ENCODE assay signal across 8 cellular contexts in genomic region chr17:42459983-42460300, GRCh38. TPM values are rescaled to one million over a fixed set of nuclear protein-coding genes. Genes with fewer than 3 reads are reported as not detected.
DNase-seq lines count a peak whose midpoint lies in the region; ATAC-seq and TF ChIP-seq lines count a peak whose summit lies in the region.

No MANE protein-coding gene starts in this region.

- H3K4me3 ChIP-seq in OCI-LY1 (ENCODE audit: low read depth, low read length, poor library complexity, severe bottlenecking) (peak overlapping the region; percentile 78), left lung (peak overlapping the region; percentile 51 to 83), thoracic aorta (peak overlapping the region; percentile 97)

- H3K36me3 ChIP-seq in OCI-LY1 (ENCODE audit: insufficient read depth, low read length) = no peaks in the 10 kb centered on the region
- peaks cover 0 to 43% of the 10 kb centered on the region in 2 donors for H3K36me3 ChIP-seq in left lung
- peaks cover 2% of the 10 kb centered on the region for H3K36me3 ChIP-seq in thoracic aorta

- ATAC-seq in left lung = peak; percentile 16
- no peak for ATAC-seq in thoracic aorta (ENCODE audit: insufficient number of reproducible peaks, low FRiP score, low read depth)
- no peak for ATAC-seq in GM19463 (IDR thresholded peaks at IDR 0.05; ENCODE audit: unreplicated experiment)

- H3K79me2 ChIP-seq in OCI-LY1 (ENCODE audit: insufficient read depth, low read length) = no peaks in the 10 kb centered on the region

- no peak overlapping the region for H2AFZ ChIP-seq in OCI-LY1 (ENCODE audit: low read length)

- H3K27me3 ChIP-seq in OCI-LY1 (ENCODE audit: insufficient read depth, low read length) (0 out of 2 replicates have a peak, but pooled peaks cover 5% of the 10 kb centered on the region), left lung (no peaks in the 10 kb centered on the region), thoracic aorta (replicated peaks; ENCODE audit: insufficient read depth) (no peaks in the 10 kb centered on the region)

- peak overlapping the region; percentile 96 for H3K4me2 ChIP-seq in OCI-LY1 (ENCODE audit: low read length)

- H3K4me1 ChIP-seq in OCI-LY1 (ENCODE audit: insufficient read depth, low read length, severe bottlenecking) (peaks cover 40% of the 10 kb centered on the region), left lung (peaks cover 17 to 56% of the 10 kb centered on the region in 2 donors), thoracic aorta (ENCODE audit: control insufficient read depth in 1 of 2, low read depth in 2 of 2) (peaks cover 14 to 21% of the 10 kb centered on the region in 2 donors)

- H3K9me2 ChIP-seq in OCI-LY1 (ENCODE audit: low read depth, low read length) = no peaks in the 10 kb centered on the region

- peak; percentile 21 for DNase-seq in stimulated activated CD4-positive, alpha-beta T cell treated with anti-CD3 and anti-CD28 coated beads, Interleukin-15, amount 100 ng/mL, for 24 hours
- DNase-seq in stimulated activated CD4-positive, alpha-beta T cell treated with anti-CD3 and anti-CD28 coated beads, Interleukin-2, amount 100 ng/mL, for 48 hours = no peak
- DNase-seq in caudate nucleus (lab: John Stamatoyannopoulos, UW) (peak in 1 of 61 donors; percentile 33), left lung (no peak), thoracic aorta (ENCODE audit: low spot score) (no peak), activated gamma-delta T cell treated with Interleukin-2 at 50 U/mL for 16 hours (no peak)

- intact Hi-C loops in left lung (cut with DNase I) = no loop called here

- H3K27ac ChIP-seq in OCI-LY1 (ENCODE audit: low read depth, low read length, poor library complexity, severe bottlenecking) (peak overlapping the region; percentile 72), caudate nucleus (ENCODE audit: low read depth, low read length) (peak overlapping the region; percentile 97), left lung (peak overlapping the region; percentile 93 to 96), thoracic aorta (peak overlapping the region; percentile 88 to 97)

- TF ChIP-seq CTCF in OCI-LY1 (IDR thresholded peaks at IDR 0.05; ENCODE audit: low read length) = no peak
- no peak for TF ChIP-seq CTCF in left lung (IDR thresholded peaks at IDR 0.05)
- TF ChIP-seq CTCF in thoracic aorta (IDR thresholded peaks at IDR 0.05) = no peak

- H4K20me1 ChIP-seq in OCI-LY1 (ENCODE audit: insufficient read depth, low read length) = no peaks in the 10 kb centered on the region

- H3K9me3 ChIP-seq in OCI-LY1 (ENCODE audit: low read length) = no peaks in the 10 kb centered on the region
- no peaks in the 10 kb centered on the region for H3K9me3 ChIP-seq in left lung
- H3K9me3 ChIP-seq in thoracic aorta = no peaks in the 10 kb centered on the region

- peaks cover 8% of the 10 kb centered on the region; the same call in 1 of the 2 replicates for H3F3A ChIP-seq in OCI-LY1 (ENCODE audit: insufficient read depth, low read length)

- no peak overlapping the region for H3K9ac ChIP-seq in OCI-LY1 (ENCODE audit: low read length)

RNA-seq across cellular contexts. Expression of gene ATP6V0A1, which starts 1.3 kb away (rescaled TPM):
- total RNA-seq in left lung (100 to 1,000 TPM in 1 of 2 donors, 10 to 100 TPM in 1; 95.9 to 103 TPM), thoracic aorta (10 to 100 TPM; 63.2 to 95.6 TPM)

RNA-seq across cellular contexts. Expression of gene CAVIN1, which starts 36.9 kb away (rescaled TPM):
- total RNA-seq in left lung (100 to 1,000 TPM; 285 to 320 TPM), thoracic aorta (100 to 1,000 TPM; 579 to 938 TPM)
